ENCODE assay signal across 1 cellular context in genomic region chr3:187186801-187187421, GRCh38.
A peak's percentile ranks its signal among the peaks of the same experiment; 100 is the strongest.
TF ChIP-seq lines count a peak whose summit lies in the region.

No MANE protein-coding gene starts in this region.

TF ChIP-seq in HepG2, 621 proteins besides CTCF, POLR2A, EP300 and RAD21:
- TF ChIP-seq ATF6 (CRISPR knock-in tag; conservative IDR thresholded peaks at IDR 0.05) = no peak
- 0 out of 2 replicates have a peak, but pooled peaks have one; percentile 20 for TF ChIP-seq ZNF644 (CRISPR knock-in tag; IDR thresholded peaks at IDR 0.05; ENCODE audit: low read depth)
- TF ChIP-seq FOSL2 (CRISPR knock-in tag; IDR thresholded peaks at IDR 0.05) = peak; percentile 86
TF ChIP-seq in HepG2: peak in this region for 2.
